ENCODE assay signal across 21 cellular contexts in the genomic region with DNA sequence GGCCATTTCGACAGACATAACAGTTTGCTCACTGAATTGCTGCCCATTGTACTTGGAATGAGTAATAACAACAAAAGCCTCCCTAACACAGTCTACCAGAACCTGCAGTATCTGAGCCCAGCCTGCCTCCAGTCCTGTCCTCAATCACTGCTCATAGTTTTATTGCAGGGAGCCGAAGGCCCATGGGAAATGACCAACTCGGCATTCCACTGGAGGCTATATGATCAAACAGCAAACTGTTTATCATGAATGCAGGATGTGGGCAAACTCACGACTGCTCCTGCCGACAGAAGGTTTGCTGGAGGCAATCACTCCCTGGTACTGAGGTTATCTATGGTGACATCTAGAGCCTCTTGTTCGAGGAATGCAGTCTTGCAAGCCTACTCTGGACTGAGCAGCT. TPM values are rescaled to one million over a fixed set of nuclear protein-coding genes. Genes with fewer than 3 reads are reported as not detected.
DNase-seq lines count a peak whose midpoint lies in the region; ATAC-seq, FAIRE-seq and TF ChIP-seq lines count a peak whose summit lies in the region.
"Had no signal": no experiment of that assay in that cellular context is flagged by ENCODE, and none has a peak within 500 bp of the region (broad histone marks: within the 10 kb centered on the region; RNA-seq: fewer than 3 reads in every experiment).

No MANE protein-coding gene starts in this region.

- no peak overlapping the region for H3K9ac ChIP-seq in K562 (ENCODE audit: insufficient read depth in 1 of 2, low read depth in 2 of 2, low read length in 2 of 2)
- H3K9ac ChIP-seq: SK-N-SH had no signal

- in situ Hi-C loops in K562 (cut with MboI): no loop called here

- H4K20me1 ChIP-seq in K562 (replicated peaks; ENCODE audit: control insufficient read depth, insufficient read depth, low read length): no peaks in the 10 kb centered on the region

- POLR2A ChIA-PET in K562 (lab: Yijun Ruan, JAX): no interaction called here
- POLR2A ChIA-PET in RWPE1 (lab: Yijun Ruan, JAX; ENCODE audit: low non-redundant PET): no interaction called here

- no peak overlapping the region for H2AFZ ChIP-seq in K562 (ENCODE audit: low read depth, low read length)

- CTCF ChIA-PET in K562 (lab: Yijun Ruan, JAX; ENCODE audit: low intra/inter-chr PET ratio): no interaction called here
- CTCF ChIA-PET in RWPE1 (lab: Yijun Ruan, JAX): no interaction called here

- H3K4me3 ChIP-seq in Jurkat, Clone E6-1 (ENCODE audit: low read length): no peak overlapping the region
- no peak overlapping the region for H3K4me3 ChIP-seq in K562
- H3K4me3 ChIP-seq: A549, adrenal gland, GM12878, spleen, upper lobe of right lung had no signal

- no peak for TF ChIP-seq CTCF in K562 (IDR thresholded peaks at IDR 0.05 in 2 of 3, conservative IDR thresholded peaks at IDR 0.05 in 1 of 3; ENCODE audit: insufficient read depth in 2 of 3, low read depth in 1 of 3, low read length in 3 of 3)
- TF ChIP-seq CTCF in RWPE1 (conservative IDR thresholded peaks at IDR 0.05; ENCODE audit: low read depth): no peak

- TF ChIP-seq RAD21 in K562 (CRISPR knock-in tag; conservative IDR thresholded peaks at IDR 0.05 in 1 of 2, IDR thresholded peaks at IDR 0.05 in 1 of 2): no peak

- H3K4me2 ChIP-seq in K562 (ENCODE audit: insufficient read depth, low read length): no peak overlapping the region
- H3K4me2 ChIP-seq: A549, SK-N-SH had no signal

- peaks cover 13% of the 10 kb centered on the region for H3K9me3 ChIP-seq in K562 (replicated peaks; ENCODE audit: control insufficient read depth, insufficient read depth, low read depth, low read length)

- intact Hi-C loops in K562 (cut with micrococcal nuclease): no loop called here

- no peaks in the 10 kb centered on the region for H3K9me1 ChIP-seq in K562 (ENCODE audit: control insufficient read depth, insufficient read depth, low read length)

- H3K79me2 ChIP-seq in K562 (ENCODE audit: control insufficient read depth, insufficient read depth, low read length): no peaks in the 10 kb centered on the region

- WGBS in K562 (ENCODE audit: insufficient coverage, low coverage, missing lambda C conversion rate): 29% methylated on average over 6 of the region's 6 CpGs

- H3K27ac ChIP-seq in K562 (ENCODE audit: extremely low read depth, low read depth, low read length) (no peak overlapping the region), RWPE1 (no peak overlapping the region)
- H3K27ac ChIP-seq: A549, upper lobe of right lung had no signal

- H3K27me3 ChIP-seq in K562 (ENCODE audit: control insufficient read depth in 2 of 2, insufficient read depth in 2 of 2, low read length in 2 of 2): no peaks in the 10 kb centered on the region
- H3K27me3 ChIP-seq: adrenal gland, spleen, upper lobe of right lung had no signal

- no peaks in the 10 kb centered on the region; the same call in 2 of the 3 replicates for H3K36me3 ChIP-seq in K562 (ENCODE audit: control insufficient read depth, insufficient read depth, low read length)
- H3K36me3 ChIP-seq: adrenal gland, spleen, upper lobe of right lung had no signal

- DNase-seq in A172 (ENCODE audit: low spot score) (peak; percentile 23), K562 (ENCODE audit: extremely low read depth in 1 of 4, low spot score in 3 of 4) (no peak), iris pigment epithelial cell (ENCODE audit: low read depth) (peak; percentile 46), RWPE1 (ENCODE audit: low spot score) (no peak), germinal center (ENCODE audit: low spot score) (no peak), DMS114 treated with DMSO at 0.1 percent for 48 hours (lab: John Stamatoyannopoulos, UW; ENCODE audit: unreplicated experiment) (no peak)
- DNase-seq in Jurkat, Clone E6-1 (ENCODE audit: low read depth, low spot score): peak; percentile 66
- DNase-seq: activated CD8-positive, alpha-beta T cell treated with anti-CD3 and anti-CD28 coated beads, Interleukin-2, amount 10 ng/mL, durations not matched to agents 7 days and 5 days; adrenal gland; CD4-positive, CD25-positive, alpha-beta regulatory T cell; H9; Karpas-422; NCI-H1436; posterior cingulate gyrus; SK-N-SH; spleen; stimulated activated naive CD4-positive, alpha-beta T cell; upper lobe of right lung had no signal

- peaks cover 12 to 42% of the 10 kb centered on the region in 2 experiments; a peak in 4 of 5 replicates for H3K4me1 ChIP-seq in K562 (replicated peaks in 1 of 2; ENCODE audit: control insufficient read depth in 2 of 2, insufficient read depth in 2 of 2, low read length in 2 of 2)

- ATAC-seq in K562: peak; percentile 29; the same call in 1 of the 3 replicates
- ATAC-seq in HG02852 (IDR thresholded peaks at IDR 0.05; ENCODE audit: unreplicated experiment): no peak
- ATAC-seq: activated CD8-positive, alpha-beta T cell treated with anti-CD3 and anti-CD28 coated beads, Interleukin-2, amount 10 ng/mL, durations not matched to agents 7 days and 5 days had no signal

- no peak for TF ChIP-seq POLR2A in K562 (conservative IDR thresholded peaks at IDR 0.05)

- FAIRE-seq in K562 (lab: Jason Lieb, UNC): no peak
- FAIRE-seq: A549, GM12878 had no signal

- TF ChIP-seq EP300 in K562 (IDR thresholded peaks at IDR 0.05; ENCODE audit: low read length): no peak

- no TSS peak for BruUV-seq in K562 (replicated peaks; lab: Mats Ljungman, UMichigan)

TF ChIP-seq in K562, 482 proteins besides CTCF, POLR2A, EP300 and RAD21 (continues in another document):
- TF ChIP-seq, protein P1, sequence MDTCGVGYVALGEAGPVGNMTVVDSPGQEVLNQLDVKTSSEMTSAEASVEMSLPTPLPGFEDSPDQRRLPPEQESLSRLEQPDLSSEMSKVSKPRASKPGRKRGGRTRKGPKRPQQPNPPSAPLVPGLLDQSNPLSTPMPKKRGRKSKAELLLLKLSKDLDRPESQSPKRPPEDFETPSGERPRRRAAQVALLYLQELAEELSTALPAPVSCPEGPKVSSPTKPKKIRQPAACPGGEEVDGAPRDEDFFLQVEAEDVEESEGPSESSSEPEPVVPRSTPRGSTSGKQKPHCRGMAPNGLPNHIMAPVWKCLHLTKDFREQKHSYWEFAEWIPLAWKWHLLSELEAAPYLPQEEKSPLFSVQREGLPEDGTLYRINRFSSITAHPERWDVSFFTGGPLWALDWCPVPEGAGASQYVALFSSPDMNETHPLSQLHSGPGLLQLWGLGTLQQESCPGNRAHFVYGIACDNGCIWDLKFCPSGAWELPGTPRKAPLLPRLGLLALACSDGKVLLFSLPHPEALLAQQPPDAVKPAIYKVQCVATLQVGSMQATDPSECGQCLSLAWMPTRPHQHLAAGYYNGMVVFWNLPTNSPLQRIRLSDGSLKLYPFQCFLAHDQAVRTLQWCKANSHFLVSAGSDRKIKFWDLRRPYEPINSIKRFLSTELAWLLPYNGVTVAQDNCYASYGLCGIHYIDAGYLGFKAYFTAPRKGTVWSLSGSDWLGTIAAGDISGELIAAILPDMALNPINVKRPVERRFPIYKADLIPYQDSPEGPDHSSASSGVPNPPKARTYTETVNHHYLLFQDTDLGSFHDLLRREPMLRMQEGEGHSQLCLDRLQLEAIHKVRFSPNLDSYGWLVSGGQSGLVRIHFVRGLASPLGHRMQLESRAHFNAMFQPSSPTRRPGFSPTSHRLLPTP (IDR thresholded peaks at IDR 0.05; ENCODE audit: borderline replicate concordance, extremely low read depth, insufficient read length): no peak

RNA-seq across cellular contexts. Expression of gene LSM3, which starts 46.3 kb away (rescaled TPM):
- 45.3 and 49.4 TPM in 2 replicates for total RNA-seq in A172 (2014; rRNA removed; shearing (Covaris generic))
- polyA plus RNA-seq in Jurkat, Clone E6-1 (2012; ENCODE audit: insufficient read depth, insufficient read length): 45.3 TPM
- total RNA-seq in K562 (2011; cell fraction: chromatin; rRNA removed; ENCODE audit: low replicate concordance): 11.3 and 17.2 TPM in 2 replicates
- 7.4 and 9.3 TPM in 2 replicates for total RNA-seq in K562 (2011; cell fraction: nucleolus; rRNA removed)
- total RNA-seq in K562 (2011; cell fraction: nucleoplasm; rRNA removed): 14.2 and 25.6 TPM in 2 replicates
- total RNA-seq in K562 (2014; rRNA removed) (32.6 and 33.8 TPM in 2 replicates), K562 (2014; rRNA removed; fragmentation: Illumina TruSeq; extraction: Trizol) (64.7 and 73.9 TPM in 2 replicates), K562 (2015; rRNA removed; fragmentation: Illumina TruSeq; extraction: Trizol) (54.4 and 61.2 TPM in 2 replicates), K562 (2021) (38.5 and 46.4 TPM in 2 replicates)
- polyA plus RNA-seq in K562 (2011; rRNA removed) (34.0 and 48.7 TPM in 2 replicates), K562 (2014; fragmentation: Illumina TruSeq; extraction: Trizol) (48.6 and 55.2 TPM in 2 replicates), K562 (2014; fragmentation: Nextera tagmentation; extraction: Ambion mirVana) (100 to 1,000 TPM; 180 to 203 TPM), K562 (2014; rRNA removed) (61.6 and 75.1 TPM in 2 replicates)
- polyA plus RNA-seq in K562 (2011; cell fraction: cytosol; rRNA removed): 3.6 and 12.9 TPM in 2 replicates
- polyA plus RNA-seq in K562 (2011; cell fraction: nucleus; rRNA removed): 3.1 and 6.0 TPM in 2 replicates
- polyA plus RNA-seq in K562 (2012): 31.9 and 61.8 TPM in 2 replicates
- 14.8 and 16.0 TPM in 2 replicates for polyA minus RNA-seq in K562 (2011; rRNA and poly(A)+ RNA removed)
- 4.3 and 6.0 TPM in 2 replicates for polyA minus RNA-seq in K562 (2011; cell fraction: cytosol; rRNA and poly(A)+ RNA removed)
- polyA minus RNA-seq in K562 (2011; cell fraction: nucleus; rRNA and poly(A)+ RNA removed): 5.5 and 7.6 TPM in 2 replicates

RNA-seq across cellular contexts. Expression of gene XPC, which starts 46.5 kb away (rescaled TPM):
- 28.4 and 32.2 TPM in 2 replicates for total RNA-seq in A172 (2014; rRNA removed; shearing (Covaris generic))
- polyA plus RNA-seq in Jurkat, Clone E6-1 (2012; ENCODE audit: insufficient read depth, insufficient read length): 24.8 TPM
- 61.0 and 92.1 TPM in 2 replicates for total RNA-seq in K562 (2011; cell fraction: chromatin; rRNA removed; ENCODE audit: low replicate concordance)
- total RNA-seq in K562 (2011; cell fraction: nucleolus; rRNA removed): 32.5 and 33.7 TPM in 2 replicates
- 45.0 and 59.2 TPM in 2 replicates for total RNA-seq in K562 (2011; cell fraction: nucleoplasm; rRNA removed)
- 51.8 and 54.1 TPM in 2 replicates for total RNA-seq in K562 (2014; rRNA removed)
- 41.2 and 49.8 TPM in 2 replicates for total RNA-seq in K562 (2014; rRNA removed; fragmentation: Illumina TruSeq; extraction: Trizol)
- total RNA-seq in K562 (2015; rRNA removed; fragmentation: Illumina TruSeq; extraction: Trizol): 41.3 and 44.2 TPM in 2 replicates
- 44.5 and 54.0 TPM in 2 replicates for total RNA-seq in K562 (2021)
- 25.1 and 25.5 TPM in 2 replicates for polyA plus RNA-seq in K562 (2011; rRNA removed)
- 11.7 and 15.8 TPM in 2 replicates for polyA plus RNA-seq in K562 (2011; cell fraction: cytosol; rRNA removed)
- 76.2 and 81.9 TPM in 2 replicates for polyA plus RNA-seq in K562 (2011; cell fraction: nucleus; rRNA removed)
- polyA plus RNA-seq in K562 (2012): 41.7 and 44.5 TPM in 2 replicates
- polyA plus RNA-seq in K562 (2014; fragmentation: Illumina TruSeq; extraction: Trizol): 54.4 and 54.7 TPM in 2 replicates
- polyA plus RNA-seq in K562 (2014; fragmentation: Nextera tagmentation; extraction: Ambion mirVana): 1 to 10 TPM; 3.8 to 4.1 TPM
- 33.8 and 42.4 TPM in 2 replicates for polyA plus RNA-seq in K562 (2014; rRNA removed)
- 30.9 and 32.3 TPM in 2 replicates for polyA minus RNA-seq in K562 (2011; rRNA and poly(A)+ RNA removed)
- 24.0 and 24.8 TPM in 2 replicates for polyA minus RNA-seq in K562 (2011; cell fraction: cytosol; rRNA and poly(A)+ RNA removed)
- 34.9 and 53.4 TPM in 2 replicates for polyA minus RNA-seq in K562 (2011; cell fraction: nucleus; rRNA and poly(A)+ RNA removed)

Comparison
In these comparisons a context has a peak if more than half of its experiments do, and no peak if none do; other contexts are left out.
1. DNase-seq: peak in A172 (single experiment), Jurkat, Clone E6-1 (single experiment) and iris pigment epithelial cell (single experiment); none in K562 (0 of 4), RWPE1 (single experiment), germinal center (single experiment) and DMS114 treated with DMSO at 0.1 percent for 48 hours (single experiment).